In genomic region chr12:32051511-32052299, GRCh38 we compare ENCODE assay signal across 8 cellular contexts. TPM values are rescaled to one million over a fixed set of nuclear protein-coding genes. Genes with fewer than 3 reads are reported as not detected.
DNase-seq lines count a peak whose midpoint lies in the region; TF ChIP-seq lines count a peak whose summit lies in the region.
"Had no signal": no experiment of that assay in that cellular context is flagged by ENCODE, and none has a peak within 500 bp of the region (broad histone marks: within the 10 kb centered on the region; RNA-seq: fewer than 3 reads in every experiment).

No MANE protein-coding gene starts in this region.

- H3K27me3 ChIP-seq in transverse colon, result no peaks in the 10 kb centered on the region
- no peaks in the 10 kb centered on the region for H3K27me3 ChIP-seq in sigmoid colon

- in situ Hi-C loops in transverse colon (cut with MboI; ENCODE audit: low pct_ligation_motif_present in 1 of 4, low pct_unique_long_range_greater_than_20kb in 1 of 4, low sequenced_read_pairs in 3 of 4), result loop anchor here in 3 of 4 donors (25.0 kb wide), 2 partner anchors 261 to 364 kb away; no protein-coding TSS in a partner anchor

- TF ChIP-seq POLR2A in transverse colon (IDR thresholded peaks at IDR 0.05), result no peak
- no peak for TF ChIP-seq POLR2A in sigmoid colon (IDR thresholded peaks at IDR 0.05)

- WGBS in transverse colon (ENCODE audit: low coverage in 1 of 2), 2 donors, result 67% methylated on average over 7 of the region's 7 CpGs; no CpG with 5 or more reads in 1 of the 2 donors
- WGBS in sigmoid colon, 2 donors, result 59 to 70% methylated on average over 7 of the region's 7 CpGs

- H3K36me3 ChIP-seq in transverse colon (no peaks in the 10 kb centered on the region), sigmoid colon (no peaks in the 10 kb centered on the region)

- no peaks in the 10 kb centered on the region for H3K9me3 ChIP-seq in transverse colon
- no peaks in the 10 kb centered on the region for H3K9me3 ChIP-seq in sigmoid colon

- TF ChIP-seq EP300 in transverse colon (IDR thresholded peaks at IDR 0.05; ENCODE audit: low read depth) (no peak), sigmoid colon (IDR thresholded peaks at IDR 0.05) (no peak)

- no peak for TF ChIP-seq CTCF in choroid plexus epithelial cell (conservative IDR thresholded peaks at IDR 0.05; ENCODE audit: low read depth, low read length)
- no peak for TF ChIP-seq CTCF in transverse colon (IDR thresholded peaks at IDR 0.05)
- TF ChIP-seq CTCF in sigmoid colon (IDR thresholded peaks at IDR 0.05), result no peak

- H3K27ac ChIP-seq in transverse colon (no peak overlapping the region), sigmoid colon (no peak overlapping the region)

- H3K4me1 ChIP-seq in transverse colon, result no peaks in the 10 kb centered on the region
- no peaks in the 10 kb centered on the region for H3K4me1 ChIP-seq in sigmoid colon

- H3K4me3 ChIP-seq in choroid plexus epithelial cell (ENCODE audit: low read depth, low read length) (no peak overlapping the region), transverse colon (no peak overlapping the region), sigmoid colon (no peak overlapping the region)

- intact Hi-C loops in transverse colon (cut with DNase I; ENCODE audit: low total_unique reads) (no loop called here), sigmoid colon (cut with DNase I) (no loop called here)

- DNase-seq in ELR (ENCODE audit: low read depth), result peak; percentile 99
- peak; percentile 11 for DNase-seq in NCI-H2227 (lab: John Stamatoyannopoulos, UW; ENCODE audit: unreplicated experiment)
- peak; percentile 83 for DNase-seq in choroid plexus epithelial cell (ENCODE audit: low read depth)
- peak; percentile 48 for DNase-seq in non-pigmented ciliary epithelial cell (ENCODE audit: low read depth)
- no peak for DNase-seq in transverse colon
- no peak for DNase-seq in stimulated activated CD8-positive, alpha-beta memory T cell treated with anti-CD3 and anti-CD28 coated beads, Interleukin-4, amount 100 ng/mL, for 48 hours
- DNase-seq in sigmoid colon, result no peak
- DNase-seq: NCI-H1694 had no signal

RNA-seq across cellular contexts. Expression of gene BICD1, which starts 54.9 kb away (rescaled TPM):
- 10 to 100 TPM in 1 of 4 donors, 1 to 10 TPM in 2, under 1 TPM in 1; 0.75 to 27.7 (median 5.2) TPM for total RNA-seq in transverse colon
- total RNA-seq in sigmoid colon, result 10 to 100 TPM in 3 of 4 donors, 1 to 10 TPM in 1; 9.4 to 16.0 (median 12.0) TPM
- polyA plus RNA-seq in sigmoid colon, result 1 to 10 TPM in 1 of 3 donors, under 1 TPM in 2; 0.60 to 5.8 (median 0.69) TPM

Comparison
In these comparisons a context has a peak if more than half of its experiments do, and no peak if none do; other contexts are left out.
1. DNase-seq: peak in ELR (single experiment), NCI-H2227 (single experiment), choroid plexus epithelial cell (single experiment) and non-pigmented ciliary epithelial cell (single experiment); none in transverse colon (single experiment), stimulated activated CD8-positive, alpha-beta memory T cell treated with anti-CD3 and anti-CD28 coated beads, Interleukin-4, amount 100 ng/mL, for 48 hours (single experiment) and sigmoid colon (single experiment).